Comparison of ENCODE assay signal across 10 cellular contexts in the genomic region with DNA sequence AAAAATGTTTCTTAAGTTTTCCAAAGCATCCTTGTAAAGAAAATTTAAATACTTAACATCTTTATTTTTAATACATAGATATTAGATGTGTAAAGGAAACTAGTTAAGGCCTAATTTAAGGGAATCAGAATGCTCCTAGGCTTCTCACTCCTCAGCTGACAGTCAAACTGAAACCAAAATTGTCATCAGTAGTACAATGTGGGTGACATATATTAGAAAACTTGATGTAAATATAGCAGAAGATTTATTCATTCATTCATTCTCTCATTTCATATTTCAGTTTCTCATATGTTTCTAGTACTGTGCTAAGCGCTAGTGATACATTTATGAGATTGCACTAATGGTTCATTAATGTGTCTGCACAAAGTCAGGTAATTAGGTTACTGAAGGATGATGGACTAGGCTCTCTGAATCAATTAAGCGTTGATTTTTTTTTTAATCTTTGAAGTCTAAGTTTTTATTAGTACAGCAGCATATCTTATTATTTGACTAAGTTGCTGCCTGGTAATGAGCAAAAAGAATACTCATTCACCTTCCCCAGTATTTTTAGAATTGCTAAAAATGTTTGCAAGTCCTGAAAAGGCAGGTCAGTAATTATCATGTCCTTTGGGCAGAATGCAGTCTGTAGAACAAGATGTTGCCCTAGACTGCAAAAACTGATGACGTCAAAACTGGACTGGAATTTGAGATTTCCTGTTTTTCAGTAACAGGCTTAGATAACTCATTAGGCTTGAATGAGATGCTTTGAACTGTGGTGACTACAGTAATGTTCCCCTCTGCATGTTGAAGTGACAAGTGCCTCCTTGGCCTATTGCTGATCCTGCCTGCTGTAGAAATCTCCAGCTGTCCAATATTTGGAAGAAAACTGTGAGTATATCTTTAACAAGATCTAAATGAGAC.
DNase-seq lines count a peak whose midpoint lies in the region; ATAC-seq, FAIRE-seq and TF ChIP-seq lines count a peak whose summit lies in the region.
"Had no signal": no experiment of that assay in that cellular context is flagged by ENCODE, and none has a peak within 500 bp of the region (broad histone marks: within the 10 kb centered on the region; RNA-seq: fewer than 3 reads in every experiment).

No MANE protein-coding gene starts in this region.

- WGBS in adrenal gland, 4 donors, result 76 to 85% (median 78%) methylated on average over 3 of the region's 3 CpGs

- ATAC-seq in GM18873 (IDR thresholded peaks at IDR 0.05; ENCODE audit: low FRiP score, unreplicated experiment), result peak; percentile 54
- peak; percentile 56 for ATAC-seq in HG03095 (IDR thresholded peaks at IDR 0.05; ENCODE audit: unreplicated experiment)
- peak; percentile 16 for ATAC-seq in activated B cell treated with CpG ODN at 0.5 μM for 24 hours (ENCODE audit: low read depth)

- no peak for TF ChIP-seq CTCF in activated B cell treated with CpG ODN at 0.5 μM for 24 hours (IDR thresholded peaks at IDR 0.05)
- TF ChIP-seq CTCF in adrenal gland (IDR thresholded peaks at IDR 0.05), result no peak
- no peak for TF ChIP-seq CTCF in mesothelial cell of epicardium (IDR thresholded peaks at IDR 0.05; ENCODE audit: unreplicated experiment)

- no peak for DNase-seq in activated B cell treated with CpG ODN at 0.5 μM for 24 hours
- DNase-seq in pulmonary artery endothelial cell (ENCODE audit: low read depth, low spot score), result peak; percentile 37
- no peak for DNase-seq in RCC 7860 (ENCODE audit: low spot score)
- no peak for DNase-seq in adrenal gland
- no peak for DNase-seq in glomerular visceral epithelial cell (ENCODE audit: extremely low spot score)
- DNase-seq in mesothelial cell of epicardium (ENCODE audit: low spot score in 2 of 2, unreplicated experiment in 2 of 2), result no peak
- DNase-seq: kidney, NCI-H2227 treated with DMSO at 0.1 percent for 48 hours had no signal

- H3K4me3 ChIP-seq in adrenal gland, result no peak overlapping the region

- H3K27me3 Mint-ChIP-seq in activated B cell treated with CpG ODN at 0.5 μM for 24 hours (no peaks in the 10 kb centered on the region), mesothelial cell of epicardium (ENCODE audit: low read depth) (no peaks in the 10 kb centered on the region)

- POLR2A ChIA-PET in activated B cell treated with CpG ODN at 0.5 μM for 24 hours (lab: Charles Lee), result no interaction called here

- CTCF ChIA-PET in activated B cell treated with CpG ODN at 0.5 μM for 24 hours (lab: Charles Lee), result interaction anchor here (1.9 kb wide), 1 partner anchor 144 kb away, joined by 7 read pairs; no protein-coding TSS in a partner anchor

- no peak overlapping the region for H3K27ac ChIP-seq in adrenal gland

- H3K27me3 ChIP-seq in adrenal gland, result no peaks in the 10 kb centered on the region

- peaks cover 0 to 4% (median 0%) of the 10 kb centered on the region in 3 donors for H3K9me3 ChIP-seq in adrenal gland (replicated peaks in 1 of 3)

- no peaks in the 10 kb centered on the region for H3K9me3 Mint-ChIP-seq in activated B cell treated with CpG ODN at 0.5 μM for 24 hours
- no peaks in the 10 kb centered on the region for H3K9me3 Mint-ChIP-seq in mesothelial cell of epicardium

- H3K27ac Mint-ChIP-seq in activated B cell treated with CpG ODN at 0.5 μM for 24 hours, result peak overlapping the region; percentile 69
- H3K27ac Mint-ChIP-seq in mesothelial cell of epicardium, result no peak overlapping the region

- H3K36me3 ChIP-seq in adrenal gland (replicated peaks in 1 of 2), result no peaks in the 10 kb centered on the region

- peaks cover 44% of the 10 kb centered on the region for H3K4me1 Mint-ChIP-seq in activated B cell treated with CpG ODN at 0.5 μM for 24 hours
- peaks cover 5% of the 10 kb centered on the region for H3K4me1 Mint-ChIP-seq in mesothelial cell of epicardium

- intact Hi-C loops in activated B cell treated with CpG ODN at 0.5 μM for 24 hours (cut with micrococcal nuclease) (no loop called here), adrenal gland (cut with DNase I) (no loop called here)

- peaks cover 0 to 10% of the 10 kb centered on the region in 2 donors for H3K4me1 ChIP-seq in adrenal gland (replicated peaks in 1 of 2)

- no peak for TF ChIP-seq POLR2A in adrenal gland (IDR thresholded peaks at IDR 0.05)

- FAIRE-seq in RCC 7860 (lab: Jason Lieb, UNC), result no peak
- FAIRE-seq: kidney had no signal

- H3K36me3 Mint-ChIP-seq in activated B cell treated with CpG ODN at 0.5 μM for 24 hours (ENCODE audit: low read depth) (peaks cover 6% of the 10 kb centered on the region), mesothelial cell of epicardium (no peaks in the 10 kb centered on the region)

- H3K4me3 Mint-ChIP-seq in activated B cell treated with CpG ODN at 0.5 μM for 24 hours, result peak overlapping the region; percentile 38
- no peak overlapping the region for H3K4me3 Mint-ChIP-seq in mesothelial cell of epicardium
